10 cellular contexts compared by ENCODE assay signal in the genomic region with DNA sequence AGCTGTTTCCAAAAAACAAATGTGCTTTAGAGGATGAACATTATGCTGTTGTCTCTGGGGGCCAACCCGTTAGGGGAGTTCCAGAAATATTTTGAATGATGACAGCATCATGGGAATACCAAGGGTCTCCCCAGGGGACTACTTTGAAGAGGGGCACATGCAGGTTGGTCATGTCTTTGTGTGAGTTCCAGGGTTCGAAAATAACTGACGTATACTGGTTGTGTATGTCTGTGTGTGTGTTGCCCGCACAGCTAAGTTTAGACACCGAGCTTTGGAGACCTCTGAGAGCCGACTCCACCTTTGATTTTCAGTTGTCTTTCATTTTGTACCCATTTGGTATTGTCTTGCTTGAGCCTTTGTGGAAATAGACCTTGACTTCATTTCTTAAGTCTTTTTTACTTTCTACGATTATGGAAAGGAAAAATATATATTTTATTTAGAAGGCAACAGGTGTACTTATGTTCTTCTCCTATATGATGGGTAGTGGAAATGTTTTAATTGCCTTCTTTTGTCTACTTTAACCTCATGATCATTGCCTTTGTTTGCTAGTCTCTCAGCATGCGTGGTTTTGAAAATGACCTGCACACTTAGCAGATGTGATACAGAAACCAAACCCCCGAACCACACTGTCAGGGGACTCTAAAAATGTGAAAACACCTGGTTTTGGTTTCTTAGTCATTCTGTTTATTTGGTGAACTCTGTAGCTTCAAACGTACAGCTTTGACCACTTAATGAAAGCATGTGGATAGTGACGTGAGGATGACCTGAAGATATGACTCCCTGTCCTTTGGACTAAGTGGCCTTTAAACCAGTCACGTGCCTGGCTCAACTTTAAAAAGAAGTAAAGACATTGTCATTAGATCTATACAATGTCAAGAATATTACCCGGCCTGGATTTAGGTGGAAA. TPM values are rescaled to one million over a fixed set of nuclear protein-coding genes. Genes with fewer than 3 reads are reported as not detected.
DNase-seq lines count a peak whose midpoint lies in the region; ATAC-seq and TF ChIP-seq lines count a peak whose summit lies in the region.
"Had no signal": no experiment of that assay in that cellular context is flagged by ENCODE, and none has a peak within 500 bp of the region (broad histone marks: within the 10 kb centered on the region; RNA-seq: fewer than 3 reads in every experiment).

No MANE protein-coding gene starts in this region.

- H2AFZ ChIP-seq in PC-3 (ENCODE audit: low read length): no peak overlapping the region

- peak; percentile 30 to 43 for ATAC-seq in CD4-positive, CD25-positive, alpha-beta regulatory T cell (ENCODE audit: low read depth in 2 of 2)
- peak; percentile 89 for ATAC-seq in GM19328 (IDR thresholded peaks at IDR 0.05; ENCODE audit: unreplicated experiment)
- ATAC-seq in HG03135 (IDR thresholded peaks at IDR 0.05; ENCODE audit: unreplicated experiment): peak; percentile 85
- no peak for ATAC-seq in PC-3
- ATAC-seq in CD4-positive, alpha-beta T cell (ENCODE audit: poor library complexity): no peak

- no peaks in the 10 kb centered on the region for H3K27me3 Mint-ChIP-seq in CD4-positive, CD25-positive, alpha-beta regulatory T cell
- no peaks in the 10 kb centered on the region for H3K27me3 Mint-ChIP-seq in activated naive CD8-positive, alpha-beta T cell treated with anti-CD3 and anti-CD28 coated beads for 36 hours
- H3K27me3 Mint-ChIP-seq in CD4-positive, alpha-beta T cell: no peaks in the 10 kb centered on the region

- POLR2A ChIA-PET in PC-3 (lab: Charles Lee; ENCODE audit: unreplicated experiment): interaction anchor here (0.7 kb wide), 1 partner anchor 39 kb away, joined by 4 read pairs; no protein-coding TSS in a partner anchor
- POLR2A ChIA-PET in CD4-positive, alpha-beta T cell (lab: Charles Lee): no interaction called here

- no peaks in the 10 kb centered on the region for H3F3A ChIP-seq in PC-3 (ENCODE audit: low read length, unreplicated experiment)

- H3K4me3 ChIP-seq in CD4-positive, CD25-positive, alpha-beta regulatory T cell (ENCODE audit: low read depth, low read length): no peak overlapping the region
- H3K4me3 ChIP-seq in PC-3 (ENCODE audit: low read length): no peak overlapping the region
- H3K4me3 ChIP-seq: suprapubic skin had no signal

- peak overlapping the region in 1 of 4 donors; percentile 37 for H3K4me3 Mint-ChIP-seq in CD4-positive, CD25-positive, alpha-beta regulatory T cell
- no peak overlapping the region for H3K4me3 Mint-ChIP-seq in activated naive CD8-positive, alpha-beta T cell treated with anti-CD3 and anti-CD28 coated beads for 36 hours
- H3K4me3 Mint-ChIP-seq in CD4-positive, alpha-beta T cell: no peak overlapping the region

- peaks cover 99% of the 10 kb centered on the region for H3K79me2 ChIP-seq in PC-3 (ENCODE audit: low read length)

- no peak for TF ChIP-seq CTCF in PC-3 (conservative IDR thresholded peaks at IDR 0.05; ENCODE audit: low read depth, low read length)
- no peak for TF ChIP-seq CTCF in CD4-positive, alpha-beta T cell (IDR thresholded peaks at IDR 0.05)

- no peak overlapping the region for H3K4me2 ChIP-seq in PC-3 (ENCODE audit: low read length)

- peaks cover 27 to 64% (median 45%) of the 10 kb centered on the region in 4 donors for H3K4me1 Mint-ChIP-seq in CD4-positive, CD25-positive, alpha-beta regulatory T cell
- peaks cover 72% of the 10 kb centered on the region for H3K4me1 Mint-ChIP-seq in activated naive CD8-positive, alpha-beta T cell treated with anti-CD3 and anti-CD28 coated beads for 36 hours
- peaks cover 53% of the 10 kb centered on the region for H3K4me1 Mint-ChIP-seq in CD4-positive, alpha-beta T cell (ENCODE audit: low read depth)

- BruUV-seq in PC-3 (replicated peaks; lab: Mats Ljungman, UMichigan): no TSS peak

- H3K9ac ChIP-seq in PC-3 (ENCODE audit: low read length): no peak overlapping the region

- peak in 1 of 3 donors; percentile 80 for DNase-seq in CD4-positive, CD25-positive, alpha-beta regulatory T cell
- DNase-seq in activated naive CD8-positive, alpha-beta T cell treated with anti-CD3 and anti-CD28 coated beads for 36 hours: peak; percentile 49
- DNase-seq in PC-3 (no peak), DMS 273 (lab: John Stamatoyannopoulos, UW; ENCODE audit: unreplicated experiment) (no peak), DMS153 (lab: John Stamatoyannopoulos, UW) (no peak)
- no peak for DNase-seq in CD4-positive, alpha-beta T cell

- no peaks in the 10 kb centered on the region for H3K36me3 ChIP-seq in CD4-positive, CD25-positive, alpha-beta regulatory T cell (ENCODE audit: control insufficient read depth, insufficient read depth, low read length)
- peaks cover 17% of the 10 kb centered on the region for H3K36me3 ChIP-seq in PC-3 (ENCODE audit: low read depth, low read length)
- H3K36me3 ChIP-seq: suprapubic skin had no signal

- H3K9me3 Mint-ChIP-seq in CD4-positive, CD25-positive, alpha-beta regulatory T cell: peaks cover 0 to 2% (median 0%) of the 10 kb centered on the region in 7 donors
- no peaks in the 10 kb centered on the region for H3K9me3 Mint-ChIP-seq in activated naive CD8-positive, alpha-beta T cell treated with anti-CD3 and anti-CD28 coated beads for 36 hours
- no peaks in the 10 kb centered on the region for H3K9me3 Mint-ChIP-seq in CD4-positive, alpha-beta T cell

- H3K27ac Mint-ChIP-seq in CD4-positive, CD25-positive, alpha-beta regulatory T cell: peak overlapping the region; percentile 28 to 76 (median 73)
- peak overlapping the region; percentile 83 for H3K27ac Mint-ChIP-seq in activated naive CD8-positive, alpha-beta T cell treated with anti-CD3 and anti-CD28 coated beads for 36 hours
- no peak overlapping the region for H3K27ac Mint-ChIP-seq in CD4-positive, alpha-beta T cell

- H3K36me3 Mint-ChIP-seq in CD4-positive, CD25-positive, alpha-beta regulatory T cell: peaks cover 10% of the 10 kb centered on the region
- H3K36me3 Mint-ChIP-seq in activated naive CD8-positive, alpha-beta T cell treated with anti-CD3 and anti-CD28 coated beads for 36 hours: peaks cover 19% of the 10 kb centered on the region
- H3K36me3 Mint-ChIP-seq in CD4-positive, alpha-beta T cell (ENCODE audit: low read depth): peaks cover 10% of the 10 kb centered on the region

- H4K20me1 ChIP-seq in PC-3 (ENCODE audit: low read length): no peaks in the 10 kb centered on the region

- H3K4me1 ChIP-seq in CD4-positive, CD25-positive, alpha-beta regulatory T cell (ENCODE audit: control insufficient read depth, insufficient read depth, low read length, poor library complexity, severe bottlenecking): peaks cover 7% of the 10 kb centered on the region
- H3K4me1 ChIP-seq in PC-3 (ENCODE audit: insufficient read depth, low read length): peaks cover 26% of the 10 kb centered on the region

- no peaks in the 10 kb centered on the region for H3K27me3 ChIP-seq in CD4-positive, CD25-positive, alpha-beta regulatory T cell (ENCODE audit: control insufficient read depth, insufficient read depth, low read length)
- no peaks in the 10 kb centered on the region for H3K27me3 ChIP-seq in PC-3 (ENCODE audit: low read length)
- H3K27me3 ChIP-seq in CD4-positive, alpha-beta T cell (ENCODE audit: control insufficient read depth, insufficient read depth, low read length): no peaks in the 10 kb centered on the region
- H3K27me3 ChIP-seq: suprapubic skin had no signal

- no peaks in the 10 kb centered on the region for H3K9me2 ChIP-seq in PC-3 (replicated peaks; ENCODE audit: low read length)

- CTCF ChIA-PET in PC-3 (lab: Charles Lee): no interaction called here
- CTCF ChIA-PET in CD4-positive, alpha-beta T cell (lab: Charles Lee): no interaction called here

- H3K9me3 ChIP-seq in CD4-positive, CD25-positive, alpha-beta regulatory T cell (ENCODE audit: control insufficient read depth in 2 of 2, low read length in 2 of 2): no peaks in the 10 kb centered on the region
- no peaks in the 10 kb centered on the region for H3K9me3 ChIP-seq in PC-3 (ENCODE audit: low read length)
- no peaks in the 10 kb centered on the region for H3K9me3 ChIP-seq in CD4-positive, alpha-beta T cell (ENCODE audit: control insufficient read depth, low read length)
- H3K9me3 ChIP-seq: suprapubic skin had no signal

- no peak overlapping the region for H3K27ac ChIP-seq in CD4-positive, CD25-positive, alpha-beta regulatory T cell (ENCODE audit: insufficient read depth, low read length, poor library complexity, severe bottlenecking)
- H3K27ac ChIP-seq in PC-3 (ENCODE audit: low read length): no peak overlapping the region
- no peak overlapping the region for H3K27ac ChIP-seq in CD4-positive, alpha-beta T cell (ENCODE audit: low read depth, low read length)
- H3K27ac ChIP-seq: suprapubic skin, VCaP had no signal

- intact Hi-C loops in PC-3 (cut with micrococcal nuclease): no loop called here
- intact Hi-C loops in CD4-positive, alpha-beta T cell (cut with DNase I, micrococcal nuclease): no loop called here

RNA-seq across cellular contexts. Expression of a gene that starts 56.5 kb away (rescaled TPM):
- 15.8 TPM for total RNA-seq in CD4-positive, CD25-positive, alpha-beta regulatory T cell
- 10 to 100 TPM; 10.9 to 13.4 (median 12.3) TPM for polyA plus RNA-seq in CD4-positive, CD25-positive, alpha-beta regulatory T cell
- 10 to 100 TPM; 46.5 to 48.2 TPM for total RNA-seq in activated naive CD8-positive, alpha-beta T cell treated with anti-CD3 and anti-CD28 coated beads for 36 hours
- total RNA-seq in PC-3 (2014; rRNA removed): 182 and 193 TPM in 2 replicates
- 10 to 100 TPM; 11.0 to 11.4 TPM for total RNA-seq in CD4-positive, alpha-beta T cell

Comparison
In these comparisons a context has a peak if more than half of its experiments do, and no peak if none do; other contexts are left out.
1. ATAC-seq: peak in CD4-positive, CD25-positive, alpha-beta regulatory T cell (2 of 2), GM19328 (single experiment) and HG03135 (single experiment); none in PC-3 (single experiment) and CD4-positive, alpha-beta T cell (single experiment).